34 cellular contexts compared by ENCODE assay signal in genomic region chr6:4340544-4340943, GRCh38.
"Had no signal": no experiment of that assay in that cellular context is flagged by ENCODE, and none has a peak within 500 bp of the region (broad histone marks: within the 10 kb centered on the region; RNA-seq: fewer than 3 reads in every experiment).

No MANE protein-coding gene starts in this region.

- H3K9me3 Mint-ChIP-seq: activated B cell treated with CpG ODN at 0.5 μM for 24 hours; activated CD8-positive, alpha-beta T cell treated with anti-CD3 and anti-CD28 coated beads for 36 hours; activated naive CD4-positive, alpha-beta T cell treated with anti-CD3 and anti-CD28 coated beads for 36 hours; activated naive CD4-positive, alpha-beta T cell treated with anti-CD3 and anti-CD28 coated beads, Interleukin-2, amount 50 U/mL, for 24 hours; activated naive CD8-positive, alpha-beta T cell treated with anti-CD3 and anti-CD28 coated beads for 36 hours; activated naive CD8-positive, alpha-beta T cell treated with anti-CD3 and anti-CD28 coated beads, Interleukin-2, amount 50 U/mL, for 24 hours; activated T-helper 1 cell treated with anti-CD3 and anti-CD28 coated beads, Interleukin-12 subunit alpha, Interleukin-12 subunit beta, Interleukin-2, Interleukin-4 antibody, amounts not matched to agents 30 ng/mL and 10 ng/mL and 1 ng/mL, durations not matched to agents 14 hours and 24 hours and 36 hours; activated T-helper 2 cell treated with anti-CD3 and anti-CD28 coated beads, Interferon-gamma antibody, Interleukin-2, Interleukin-4, amounts not matched to agents 10 μg/mL and 5 μg/mL and 100 μg/mL, durations not matched to agents 14 hours and 24 hours and 36 hours; central memory CD8-positive, alpha-beta T cell; dendritic cell treated with granulocyte-macrophage colony-stimulating factor and Interleukin-4, amounts not matched to agents 40 ng/mL and 50 ng/mL, for 4 days; endodermal cell; T-cell; T-helper 1 cell treated with Interleukin-12 subunit alpha and Interleukin-12 subunit beta and Interleukin-4 antibody, amounts not matched to agents 30 μg/mL and 1 μg/mL, for 36 hours; T-helper 2 cell treated with Interferon-gamma antibody and Interleukin-4, amounts not matched to agents 5 μg/mL and 100 μg/mL, for 36 hours had no signal

- ATAC-seq: activated CD4-positive, CD25-positive, alpha-beta regulatory T cell treated with anti-CD3 and anti-CD28 coated beads, Interleukin-2, amount 50 U/mL, for 24 hours; activated CD8-positive, alpha-beta T cell treated with anti-CD3 and anti-CD28 coated beads for 36 hours; activated naive CD8-positive, alpha-beta T cell treated with anti-CD3 and anti-CD28 coated beads, Interleukin-2, amount 50 U/mL, for 24 hours; esophagus mucosa; foreskin keratinocyte; gastrocnemius medialis; T-cell had no signal

- DNase-seq: activated B cell treated with CpG ODN at 0.5 μM for 24 hours; activated CD4-positive, alpha-beta T cell treated with anti-CD3 and anti-CD28 coated beads for 48 hours; activated CD4-positive, alpha-beta T cell treated with anti-CD3 and anti-CD28 coated beads, Interleukin-2, amount 50 U/mL, for 1 hour; activated CD4-positive, alpha-beta T cell treated with anti-CD3 and anti-CD28 coated beads, Interleukin-2, amount 50 U/mL, for 48 hours; activated CD8-positive, alpha-beta memory T cell treated with anti-CD3 and anti-CD28 coated beads for 24 hours; activated CD8-positive, alpha-beta T cell treated with anti-CD3 and anti-CD28 coated beads for 36 hours; activated effector memory CD4-positive, alpha-beta T cell treated with anti-CD3 and anti-CD28 coated beads, Interleukin-2, amount 50 U/mL, for 16 hours; activated naive CD4-positive, alpha-beta T cell treated with anti-CD3 and anti-CD28 coated beads for 36 hours; activated naive CD8-positive, alpha-beta T cell treated with anti-CD3 and anti-CD28 coated beads for 36 hours; activated naive CD8-positive, alpha-beta T cell treated with anti-CD3 and anti-CD28 coated beads, Interleukin-2, amount 50 U/mL, for 24 hours; activated T-cell treated with anti-CD3 and anti-CD28 coated beads, Interleukin-2, amount 50 U/mL, for 48 hours; adrenal gland; brain microvascular endothelial cell; dorsolateral prefrontal cortex; effector memory CD4-positive, alpha-beta T cell; endodermal cell; foreskin keratinocyte; gastrocnemius medialis; glutamatergic neuron; heart left ventricle; T-cell; T1000; WERI-Rb-1 had no signal

- H3K27me3 Mint-ChIP-seq: activated B cell treated with CpG ODN at 0.5 μM for 24 hours had no signal

- H3K36me3 ChIP-seq: adrenal gland, ascending aorta, brain microvascular endothelial cell, gastrocnemius medialis, WERI-Rb-1 had no signal

- H3K4me1 ChIP-seq: adrenal gland, ascending aorta, foreskin keratinocyte, gastrocnemius medialis had no signal

- H3K27ac Mint-ChIP-seq: activated B cell treated with CpG ODN at 0.5 μM for 24 hours; activated CD8-positive, alpha-beta T cell treated with anti-CD3 and anti-CD28 coated beads for 36 hours; activated naive CD4-positive, alpha-beta T cell treated with anti-CD3 and anti-CD28 coated beads for 36 hours; activated naive CD4-positive, alpha-beta T cell treated with anti-CD3 and anti-CD28 coated beads, Interleukin-2, amount 50 U/mL, for 24 hours; activated naive CD8-positive, alpha-beta T cell treated with anti-CD3 and anti-CD28 coated beads for 36 hours; activated naive CD8-positive, alpha-beta T cell treated with anti-CD3 and anti-CD28 coated beads, Interleukin-2, amount 50 U/mL, for 24 hours; activated T-helper 1 cell treated with anti-CD3 and anti-CD28 coated beads, Interleukin-12 subunit alpha, Interleukin-12 subunit beta, Interleukin-2, Interleukin-4 antibody, amounts not matched to agents 30 ng/mL and 10 ng/mL and 1 ng/mL, durations not matched to agents 14 hours and 24 hours and 36 hours; activated T-helper 2 cell treated with anti-CD3 and anti-CD28 coated beads, Interferon-gamma antibody, Interleukin-2, Interleukin-4, amounts not matched to agents 10 μg/mL and 5 μg/mL and 100 μg/mL, durations not matched to agents 14 hours and 24 hours and 36 hours; dendritic cell treated with granulocyte-macrophage colony-stimulating factor and Interleukin-4, amounts not matched to agents 40 ng/mL and 50 ng/mL, for 4 days; endodermal cell; T-cell; T-helper 1 cell treated with Interleukin-12 subunit alpha and Interleukin-12 subunit beta and Interleukin-4 antibody, amounts not matched to agents 30 μg/mL and 1 μg/mL, for 36 hours; T-helper 2 cell treated with Interferon-gamma antibody and Interleukin-4, amounts not matched to agents 5 μg/mL and 100 μg/mL, for 36 hours had no signal

- H3K4me3 Mint-ChIP-seq: activated B cell treated with CpG ODN at 0.5 μM for 24 hours; activated CD8-positive, alpha-beta T cell treated with anti-CD3 and anti-CD28 coated beads for 36 hours; activated naive CD4-positive, alpha-beta T cell treated with anti-CD3 and anti-CD28 coated beads for 36 hours; activated naive CD4-positive, alpha-beta T cell treated with anti-CD3 and anti-CD28 coated beads, Interleukin-2, amount 50 U/mL, for 24 hours; activated naive CD8-positive, alpha-beta T cell treated with anti-CD3 and anti-CD28 coated beads for 36 hours; activated naive CD8-positive, alpha-beta T cell treated with anti-CD3 and anti-CD28 coated beads, Interleukin-2, amount 50 U/mL, for 24 hours; activated T-helper 1 cell treated with anti-CD3 and anti-CD28 coated beads, Interleukin-12 subunit alpha, Interleukin-12 subunit beta, Interleukin-2, Interleukin-4 antibody, amounts not matched to agents 30 ng/mL and 10 ng/mL and 1 ng/mL, durations not matched to agents 14 hours and 24 hours and 36 hours; central memory CD8-positive, alpha-beta T cell; dendritic cell treated with granulocyte-macrophage colony-stimulating factor and Interleukin-4, amounts not matched to agents 40 ng/mL and 50 ng/mL, for 4 days; endodermal cell; T-cell; T-helper 1 cell treated with Interleukin-12 subunit alpha and Interleukin-12 subunit beta and Interleukin-4 antibody, amounts not matched to agents 30 μg/mL and 1 μg/mL, for 36 hours; T-helper 2 cell treated with Interferon-gamma antibody and Interleukin-4, amounts not matched to agents 5 μg/mL and 100 μg/mL, for 36 hours had no signal

- H3K9me3 ChIP-seq: adrenal gland, ascending aorta, gastrocnemius medialis, heart left ventricle had no signal

- H3K4me3 ChIP-seq: adrenal gland, ascending aorta, coronary artery, dorsolateral prefrontal cortex, gastrocnemius medialis, heart left ventricle had no signal

- H3K36me3 Mint-ChIP-seq: activated naive CD4-positive, alpha-beta T cell treated with anti-CD3 and anti-CD28 coated beads, Interleukin-2, amount 50 U/mL, for 24 hours; activated naive CD8-positive, alpha-beta T cell treated with anti-CD3 and anti-CD28 coated beads for 36 hours; T-cell had no signal

- H3K27me3 ChIP-seq: adrenal gland, ascending aorta, brain microvascular endothelial cell, foreskin keratinocyte, gastrocnemius medialis, heart left ventricle had no signal

- H3K27ac ChIP-seq: adrenal gland, ascending aorta, brain microvascular endothelial cell, coronary artery, dorsolateral prefrontal cortex, foreskin keratinocyte, gastrocnemius medialis, heart left ventricle, WERI-Rb-1 had no signal

- H3K4me1 Mint-ChIP-seq: activated naive CD4-positive, alpha-beta T cell treated with anti-CD3 and anti-CD28 coated beads, Interleukin-2, amount 50 U/mL, for 24 hours; activated naive CD8-positive, alpha-beta T cell treated with anti-CD3 and anti-CD28 coated beads for 36 hours; activated naive CD8-positive, alpha-beta T cell treated with anti-CD3 and anti-CD28 coated beads, Interleukin-2, amount 50 U/mL, for 24 hours; central memory CD8-positive, alpha-beta T cell; endodermal cell; T-cell had no signal
